1 cellular context compared by ENCODE assay signal in genomic region chrX:101407748-101408529, GRCh38.
TF ChIP-seq lines count a peak whose summit lies in the region.

Gene GLA, minus strand, starts transcription at chrX:101407925. Its CDS starts 22 bp downstream, at chrX:101407903.
Gene HNRNPH2, plus strand, starts transcription at chrX:101408222. Its CDS starts 3,767 bp downstream, at chrX:101411989.

TF ChIP-seq in liver, 16 proteins besides CTCF, POLR2A, EP300 and RAD21 (continued from another document):
- TF ChIP-seq, protein P1, sequence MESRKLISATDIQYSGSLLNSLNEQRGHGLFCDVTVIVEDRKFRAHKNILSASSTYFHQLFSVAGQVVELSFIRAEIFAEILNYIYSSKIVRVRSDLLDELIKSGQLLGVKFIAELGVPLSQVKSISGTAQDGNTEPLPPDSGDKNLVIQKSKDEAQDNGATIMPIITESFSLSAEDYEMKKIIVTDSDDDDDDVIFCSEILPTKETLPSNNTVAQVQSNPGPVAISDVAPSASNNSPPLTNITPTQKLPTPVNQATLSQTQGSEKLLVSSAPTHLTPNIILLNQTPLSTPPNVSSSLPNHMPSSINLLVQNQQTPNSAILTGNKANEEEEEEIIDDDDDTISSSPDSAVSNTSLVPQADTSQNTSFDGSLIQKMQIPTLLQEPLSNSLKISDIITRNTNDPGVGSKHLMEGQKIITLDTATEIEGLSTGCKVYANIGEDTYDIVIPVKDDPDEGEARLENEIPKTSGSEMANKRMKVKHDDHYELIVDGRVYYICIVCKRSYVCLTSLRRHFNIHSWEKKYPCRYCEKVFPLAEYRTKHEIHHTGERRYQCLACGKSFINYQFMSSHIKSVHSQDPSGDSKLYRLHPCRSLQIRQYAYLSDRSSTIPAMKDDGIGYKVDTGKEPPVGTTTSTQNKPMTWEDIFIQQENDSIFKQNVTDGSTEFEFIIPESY (IDR thresholded peaks at IDR 0.05): peak; percentile 93
- TF ChIP-seq FOXA1 (IDR thresholded peaks at IDR 0.05) (no peak), RXRA (IDR thresholded peaks at IDR 0.05) (peak; percentile 24 to 45)
